Comparison of ENCODE assay signal across 12 cellular contexts in genomic region chr3:193829781-193830180, GRCh38.
DNase-seq lines count a peak whose midpoint lies in the region; ATAC-seq and TF ChIP-seq lines count a peak whose summit lies in the region.
"Had no signal": no experiment of that assay in that cellular context is flagged by ENCODE, and none has a peak within 500 bp of the region (broad histone marks: within the 10 kb centered on the region; RNA-seq: fewer than 3 reads in every experiment).

No MANE protein-coding gene starts in this region.

- H3K9me3 Mint-ChIP-seq in mesothelial cell of epicardium: no peaks in the 10 kb centered on the region
- H3K9me3 Mint-ChIP-seq in WTC11: no peaks in the 10 kb centered on the region
- H3K9me3 Mint-ChIP-seq: activated CD4-positive, alpha-beta T cell treated with anti-CD3 and anti-CD28 coated beads, Interleukin-2, amount 10 ng/mL, durations not matched to agents 7 days and 5 days; activated naive CD8-positive, alpha-beta T cell treated with anti-CD3 and anti-CD28 coated beads, Interleukin-2, amount 10 ng/mL, durations not matched to agents 7 days and 5 days; naive thymus-derived CD8-positive, alpha-beta T cell had no signal

- H3K27ac Mint-ChIP-seq in mesothelial cell of epicardium (peak overlapping the region; percentile 96), WTC11 (no peak overlapping the region)
- H3K27ac Mint-ChIP-seq: activated CD4-positive, alpha-beta T cell treated with anti-CD3 and anti-CD28 coated beads, Interleukin-2, amount 10 ng/mL, durations not matched to agents 7 days and 5 days; activated naive CD8-positive, alpha-beta T cell treated with anti-CD3 and anti-CD28 coated beads, Interleukin-2, amount 10 ng/mL, durations not matched to agents 7 days and 5 days; naive thymus-derived CD8-positive, alpha-beta T cell had no signal

- TF ChIP-seq CTCF in C4-2B (conservative IDR thresholded peaks at IDR 0.05) (no peak), cardiac fibroblast (IDR thresholded peaks at IDR 0.05; ENCODE audit: low read depth, low read length) (no peak), mesothelial cell of epicardium (IDR thresholded peaks at IDR 0.05; ENCODE audit: unreplicated experiment) (no peak), WTC11 (IDR thresholded peaks at IDR 0.05) (no peak)

- no peak overlapping the region for H3K4me3 Mint-ChIP-seq in mesothelial cell of epicardium
- no peak overlapping the region for H3K4me3 Mint-ChIP-seq in WTC11
- H3K4me3 Mint-ChIP-seq: activated CD4-positive, alpha-beta T cell treated with anti-CD3 and anti-CD28 coated beads, Interleukin-2, amount 10 ng/mL, durations not matched to agents 7 days and 5 days; activated naive CD8-positive, alpha-beta T cell treated with anti-CD3 and anti-CD28 coated beads, Interleukin-2, amount 10 ng/mL, durations not matched to agents 7 days and 5 days; naive thymus-derived CD8-positive, alpha-beta T cell had no signal

- peak; percentile 21 for DNase-seq in MV-4-11 (lab: John Stamatoyannopoulos, UW)
- peak; percentile 26 to 38 for DNase-seq in cardiac fibroblast (ENCODE audit: low read depth in 2 of 2)
- DNase-seq in mesothelial cell of epicardium (ENCODE audit: low spot score in 2 of 2, unreplicated experiment in 2 of 2): no peak
- no peak for DNase-seq in WTC11 (ENCODE audit: low spot score)
- DNase-seq in KG1 (lab: John Stamatoyannopoulos, UW): no peak
- DNase-seq: activated CD4-positive, alpha-beta T cell treated with anti-CD3 and anti-CD28 coated beads, Interleukin-2, amount 10 ng/mL, durations not matched to agents 7 days and 5 days; activated naive CD8-positive, alpha-beta T cell treated with anti-CD3 and anti-CD28 coated beads, Interleukin-2, amount 10 ng/mL, durations not matched to agents 7 days and 5 days; naive thymus-derived CD8-positive, alpha-beta T cell; NCI-H1092 had no signal

- peaks cover 75% of the 10 kb centered on the region for H3K4me1 Mint-ChIP-seq in mesothelial cell of epicardium
- H3K4me1 Mint-ChIP-seq in WTC11: peaks cover 28% of the 10 kb centered on the region
- H3K4me1 Mint-ChIP-seq: activated naive CD8-positive, alpha-beta T cell treated with anti-CD3 and anti-CD28 coated beads, Interleukin-2, amount 10 ng/mL, durations not matched to agents 7 days and 5 days had no signal

- no peaks in the 10 kb centered on the region for H3K27me3 Mint-ChIP-seq in mesothelial cell of epicardium (ENCODE audit: low read depth)
- peaks cover 22% of the 10 kb centered on the region for H3K27me3 Mint-ChIP-seq in WTC11 (ENCODE audit: low read depth)

- CTCF ChIA-PET in WTC11 (lab: Charles Lee): interaction anchor here (1.3 kb wide), 1 partner anchor 13 kb away, joined by 3 read pairs; no protein-coding TSS in a partner anchor

- H3K27ac ChIP-seq in C4-2B: peak overlapping the region; percentile 9; the same call in 1 of the 2 replicates

- H3K4me3 ChIP-seq in cardiac fibroblast (replicated peaks in 1 of 2; ENCODE audit: low read depth in 2 of 2, low read length in 2 of 2): no peak overlapping the region

- H3K36me3 Mint-ChIP-seq in mesothelial cell of epicardium (no peaks in the 10 kb centered on the region), WTC11 (no peaks in the 10 kb centered on the region)
- H3K36me3 Mint-ChIP-seq: activated naive CD8-positive, alpha-beta T cell treated with anti-CD3 and anti-CD28 coated beads, Interleukin-2, amount 10 ng/mL, durations not matched to agents 7 days and 5 days; naive thymus-derived CD8-positive, alpha-beta T cell had no signal

- POLR2A ChIA-PET in WTC11 (lab: Charles Lee): no interaction called here

- no peak for ATAC-seq in WTC11
- no peak for ATAC-seq in GM19023 (IDR thresholded peaks at IDR 0.05; ENCODE audit: unreplicated experiment)
- no peak for ATAC-seq in HG02623 (IDR thresholded peaks at IDR 0.05; ENCODE audit: unreplicated experiment)
- ATAC-seq: naive thymus-derived CD8-positive, alpha-beta T cell had no signal

TF ChIP-seq in WTC11, 78 proteins besides CTCF, POLR2A, EP300 and RAD21:
- TF ChIP-seq, protein P1, sequence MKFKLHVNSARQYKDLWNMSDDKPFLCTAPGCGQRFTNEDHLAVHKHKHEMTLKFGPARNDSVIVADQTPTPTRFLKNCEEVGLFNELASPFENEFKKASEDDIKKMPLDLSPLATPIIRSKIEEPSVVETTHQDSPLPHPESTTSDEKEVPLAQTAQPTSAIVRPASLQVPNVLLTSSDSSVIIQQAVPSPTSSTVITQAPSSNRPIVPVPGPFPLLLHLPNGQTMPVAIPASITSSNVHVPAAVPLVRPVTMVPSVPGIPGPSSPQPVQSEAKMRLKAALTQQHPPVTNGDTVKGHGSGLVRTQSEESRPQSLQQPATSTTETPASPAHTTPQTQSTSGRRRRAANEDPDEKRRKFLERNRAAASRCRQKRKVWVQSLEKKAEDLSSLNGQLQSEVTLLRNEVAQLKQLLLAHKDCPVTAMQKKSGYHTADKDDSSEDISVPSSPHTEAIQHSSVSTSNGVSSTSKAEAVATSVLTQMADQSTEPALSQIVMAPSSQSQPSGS (CRISPR knock-in tag; IDR thresholded peaks at IDR 0.05; ENCODE audit: borderline replicate concordance, low read depth): no peak

Comparison
In these comparisons a context has a peak if more than half of its experiments do, and no peak if none do; other contexts are left out.
1. DNase-seq: peak in MV-4-11 (single experiment) and cardiac fibroblast (2 of 2); none in mesothelial cell of epicardium (0 of 2), WTC11 (single experiment) and KG1 (single experiment).